In genomic region chr3:6679510-6679909, GRCh38 we compare ENCODE assay signal across 12 cellular contexts.
DNase-seq lines count a peak whose midpoint lies in the region; ATAC-seq and TF ChIP-seq lines count a peak whose summit lies in the region.
"Had no signal": no experiment of that assay in that cellular context is flagged by ENCODE, and none has a peak within 500 bp of the region (broad histone marks: within the 10 kb centered on the region; RNA-seq: fewer than 3 reads in every experiment).

No MANE protein-coding gene starts in this region.

- no peaks in the 10 kb centered on the region for H3K36me3 ChIP-seq in ovary
- H3K36me3 ChIP-seq: uterus had no signal

- no peaks in the 10 kb centered on the region for H3K27me3 ChIP-seq in ovary
- H3K27me3 ChIP-seq: uterus had no signal

- no peaks in the 10 kb centered on the region for H3K4me1 Mint-ChIP-seq in activated naive CD4-positive, alpha-beta T cell treated with anti-CD3 and anti-CD28 coated beads for 36 hours (ENCODE audit: low read depth)
- H3K4me1 Mint-ChIP-seq: activated CD4-positive, alpha-beta T cell treated with anti-CD3 and anti-CD28 coated beads, Interleukin-2, amount 10 ng/mL, durations not matched to agents 7 days and 5 days had no signal

- in situ Hi-C loops in GM13976 (cut with MboI; ENCODE audit: low sequenced_read_pairs, unreplicated experiment), result no loop called here

- H3K27me3 Mint-ChIP-seq in activated naive CD4-positive, alpha-beta T cell treated with anti-CD3 and anti-CD28 coated beads for 36 hours (ENCODE audit: low read depth), result no peaks in the 10 kb centered on the region
- H3K27me3 Mint-ChIP-seq: activated CD4-positive, alpha-beta T cell treated with anti-CD3 and anti-CD28 coated beads, Interleukin-2, amount 10 ng/mL, durations not matched to agents 7 days and 5 days had no signal

- peaks cover 6% of the 10 kb centered on the region for H3K9me3 Mint-ChIP-seq in activated naive CD4-positive, alpha-beta T cell treated with anti-CD3 and anti-CD28 coated beads for 36 hours

- TF ChIP-seq EP300 in ovary (IDR thresholded peaks at IDR 0.05), result no peak

- ATAC-seq in GM19463 (IDR thresholded peaks at IDR 0.05; ENCODE audit: unreplicated experiment) (peak; percentile 39), HG03025 (IDR thresholded peaks at IDR 0.05; ENCODE audit: low FRiP score, unreplicated experiment) (peak; percentile 37), GM19328 (IDR thresholded peaks at IDR 0.05; ENCODE audit: unreplicated experiment) (no peak)

- H3K4me3 Mint-ChIP-seq in activated naive CD4-positive, alpha-beta T cell treated with anti-CD3 and anti-CD28 coated beads for 36 hours, result no peak overlapping the region
- H3K4me3 Mint-ChIP-seq: activated CD4-positive, alpha-beta T cell treated with anti-CD3 and anti-CD28 coated beads, Interleukin-2, amount 10 ng/mL, durations not matched to agents 7 days and 5 days had no signal

- no peak for TF ChIP-seq CTCF in GM13976 (IDR thresholded peaks at IDR 0.05; ENCODE audit: borderline replicate concordance, control extremely low read depth, extremely low read depth, insufficient read depth, missing control alignments)
- TF ChIP-seq CTCF in ovary (IDR thresholded peaks at IDR 0.05), result no peak

- no peaks in the 10 kb centered on the region for H3K9me3 ChIP-seq in ovary
- H3K9me3 ChIP-seq: uterus had no signal

- WGBS in ovary, 3 donors, result 69 to 92% (median 79%) methylated on average over 4 of the region's 4 CpGs

- H3K4me1 ChIP-seq in ovary (ENCODE audit: insufficient read depth), result no peaks in the 10 kb centered on the region
- H3K4me1 ChIP-seq: uterus had no signal

- H3K27ac ChIP-seq in ovary, result no peak overlapping the region
- H3K27ac ChIP-seq: uterus had no signal

- H3K36me3 Mint-ChIP-seq in activated naive CD4-positive, alpha-beta T cell treated with anti-CD3 and anti-CD28 coated beads for 36 hours (ENCODE audit: low read depth), result no peaks in the 10 kb centered on the region

- no peak overlapping the region for H3K27ac Mint-ChIP-seq in activated naive CD4-positive, alpha-beta T cell treated with anti-CD3 and anti-CD28 coated beads for 36 hours
- H3K27ac Mint-ChIP-seq: activated CD4-positive, alpha-beta T cell treated with anti-CD3 and anti-CD28 coated beads, Interleukin-2, amount 10 ng/mL, durations not matched to agents 7 days and 5 days had no signal

- TF ChIP-seq POLR2A in ovary (IDR thresholded peaks at IDR 0.05), result no peak

- CTCF ChIA-PET in activated naive CD4-positive, alpha-beta T cell treated with anti-CD3 and anti-CD28 coated beads for 36 hours (lab: Charles Lee), result no interaction called here

- peak; percentile 18 for DNase-seq in GM13976 (ENCODE audit: low spot score)
- peak; percentile 39 for DNase-seq in NOMO-1 treated with DMSO at 0.1 percent for 48 hours (lab: John Stamatoyannopoulos, UW; ENCODE audit: unreplicated experiment)
- DNase-seq in GM03348 (ENCODE audit: low spot score), result no peak
- no peak for DNase-seq in activated naive CD4-positive, alpha-beta T cell treated with anti-CD3 and anti-CD28 coated beads for 36 hours
- DNase-seq in ovary, result no peak
- DNase-seq: activated CD4-positive, alpha-beta T cell treated with anti-CD3 and anti-CD28 coated beads, Interleukin-2, amount 10 ng/mL, durations not matched to agents 7 days and 5 days; DMS79 treated with DMSO at 0.1 percent for 48 hours; NCI-H2029; uterus had no signal

- intact Hi-C loops in activated naive CD4-positive, alpha-beta T cell treated with anti-CD3 and anti-CD28 coated beads for 36 hours (cut with micrococcal nuclease), result no loop called here
- intact Hi-C loops in ovary (cut with DNase I), result no loop called here

- H3K4me3 ChIP-seq in ovary, result no peak overlapping the region
- H3K4me3 ChIP-seq: uterus had no signal

Comparison
In these comparisons a context has a peak if more than half of its experiments do, and no peak if none do; other contexts are left out.
1. DNase-seq: peak in GM13976 (single experiment) and NOMO-1 treated with DMSO at 0.1 percent for 48 hours (single experiment); none in GM03348 (single experiment), activated naive CD4-positive, alpha-beta T cell treated with anti-CD3 and anti-CD28 coated beads for 36 hours (single experiment) and ovary (0 of 5).